Comparison of ENCODE assay signal across 8 cellular contexts in the genomic region with DNA sequence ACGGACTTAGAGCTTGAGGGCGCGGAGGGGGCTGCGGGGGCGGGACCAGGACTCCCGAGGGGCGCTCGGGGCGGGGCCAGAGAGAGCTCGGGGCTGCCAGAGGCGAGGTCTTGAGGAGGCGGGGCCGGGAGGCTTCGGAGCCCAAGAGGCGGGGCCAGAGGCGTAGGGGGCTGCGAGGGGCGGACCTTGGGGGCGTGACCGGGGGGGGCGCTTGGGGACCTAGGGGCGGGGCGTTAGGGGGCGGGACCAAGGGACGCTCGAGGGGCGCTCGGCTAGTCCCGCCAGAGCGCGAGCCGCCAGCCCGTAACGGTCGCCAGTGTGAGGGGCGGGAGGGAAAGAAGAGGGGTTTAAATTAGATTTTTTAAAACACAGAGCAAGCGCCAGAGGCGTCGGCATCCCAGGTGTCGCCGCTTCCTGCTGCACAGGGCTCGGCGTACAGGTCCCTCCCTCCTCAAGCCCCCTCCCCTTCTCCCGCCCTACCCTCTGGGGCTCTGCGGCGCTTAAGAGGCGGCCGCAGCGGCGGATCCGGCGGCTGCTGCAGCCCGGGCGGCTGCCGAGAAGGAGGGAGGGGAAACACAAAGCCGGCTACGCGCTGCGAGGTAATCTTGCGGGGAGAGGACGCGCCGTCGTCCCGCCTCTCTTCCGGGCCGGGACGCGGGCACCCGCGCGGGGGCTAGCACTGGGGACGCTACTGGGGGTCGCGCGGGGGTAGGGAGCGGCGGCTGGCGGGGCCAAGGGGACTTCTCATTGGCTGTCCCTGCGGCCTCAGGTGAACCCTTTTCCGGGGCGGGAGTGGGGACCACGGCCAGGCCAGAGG. TPM values are rescaled to one million over a fixed set of nuclear protein-coding genes. Genes with fewer than 3 reads are reported as not detected.
DNase-seq lines count a peak whose midpoint lies in the region; ATAC-seq and TF ChIP-seq lines count a peak whose summit lies in the region.

Gene ADD3 (plus strand): TSS at position 284 of the 817 bp plus-strand sequence. CDS start 92,670 bp downstream, outside the sequence.

- no peaks in the 10 kb centered on the region for H3K27me3 Mint-ChIP-seq in endodermal cell (ENCODE audit: insufficient read depth)

- H3K9me3 ChIP-seq in NT2/D1 (ENCODE audit: insufficient read depth, low read length): no peaks in the 10 kb centered on the region
- H3K9me3 ChIP-seq in endodermal cell (ENCODE audit: control insufficient read depth, low read length): no peaks in the 10 kb centered on the region
- H3K9me3 ChIP-seq in mesodermal cell (ENCODE audit: control insufficient read depth, low read length): no peaks in the 10 kb centered on the region

- no peaks in the 10 kb centered on the region for H3K36me3 Mint-ChIP-seq in endodermal cell (ENCODE audit: low read depth)

- H3K36me3 ChIP-seq in NT2/D1 (ENCODE audit: insufficient read depth, insufficient read length, low read length): no peaks in the 10 kb centered on the region
- H3K36me3 ChIP-seq in endodermal cell (ENCODE audit: control insufficient read depth, insufficient read depth, low read length): no peaks in the 10 kb centered on the region
- peaks cover 1% of the 10 kb centered on the region for H3K36me3 ChIP-seq in mesodermal cell (ENCODE audit: control insufficient read depth, insufficient read depth, low read length)

- H3K27me3 ChIP-seq in HL-60 (ENCODE audit: insufficient read depth, poor library complexity, severe bottlenecking) (no peaks in the 10 kb centered on the region), NT2/D1 (ENCODE audit: insufficient read depth, insufficient read length) (peaks cover 15% of the 10 kb centered on the region), endodermal cell (ENCODE audit: control insufficient read depth, insufficient read depth, low read length, poor library complexity, severe bottlenecking) (peaks cover 4% of the 10 kb centered on the region)

- H3K9ac ChIP-seq in NT2/D1 (ENCODE audit: insufficient read length, low read depth): peak within 1 kb of the TSS; percentile 85
- H3K9ac ChIP-seq in endodermal cell (ENCODE audit: extremely low read depth, low read length, poor library complexity, severe bottlenecking): peak within 1 kb of the TSS; percentile 67

- H3K4me1 ChIP-seq in NT2/D1 (ENCODE audit: insufficient read depth, insufficient read length) (peaks cover 4% of the 10 kb centered on the region), endodermal cell (ENCODE audit: control insufficient read depth, insufficient read depth, low read length) (peaks cover 21% of the 10 kb centered on the region), mesodermal cell (ENCODE audit: control insufficient read depth, insufficient read depth, low read length, poor library complexity, severe bottlenecking) (peaks cover 20% of the 10 kb centered on the region)

- 0% methylated on average over 83 of the region's 83 CpGs; no CpG with 5 or more reads in 1 of the 2 experiments for WGBS in endodermal cell (ENCODE audit: insufficient coverage in 1 of 2, insufficient read length in 1 of 2), 2 experiments
- 0 to 1% methylated on average over 33 to 36 of the region's 83 CpGs for WGBS in mesodermal cell (ENCODE audit: insufficient coverage in 2 of 2), 2 experiments

- peak within 1 kb of the TSS; percentile 71 for H3K27ac ChIP-seq in HL-60 (replicated peaks)
- peak within 1 kb of the TSS; percentile 85 for H3K27ac ChIP-seq in endodermal cell (ENCODE audit: low read depth, low read length)
- H3K27ac ChIP-seq in mesodermal cell (ENCODE audit: low read depth, low read length, severe bottlenecking): peak within 1 kb of the TSS; percentile 97

- H3K9me3 Mint-ChIP-seq in endodermal cell: no peaks in the 10 kb centered on the region

- TF ChIP-seq CTCF in HL-60 (IDR thresholded peaks at IDR 0.05; ENCODE audit: insufficient read depth, low read length) (no peak), endodermal cell (conservative IDR thresholded peaks at IDR 0.05) (no peak)

- peaks cover 47% of the 10 kb centered on the region for H3K4me1 Mint-ChIP-seq in endodermal cell

- peak; percentile 71 for DNase-seq in CMK (ENCODE audit: low read depth)
- DNase-seq in HL-60 (ENCODE audit: low read depth in 1 of 2, low spot score in 1 of 2): peak; percentile 69 to 75
- DNase-seq in NT2/D1 (ENCODE audit: low read depth, low spot score): peak; percentile 90
- DNase-seq in activated CD8-positive, alpha-beta memory T cell treated with anti-CD3 and anti-CD28 coated beads, Interleukin-2, amount 50 U/mL, for 24 hours (ENCODE audit: extremely low read depth): peak; percentile 74
- peak; percentile 98 for DNase-seq in endodermal cell
- peak; percentile 85 to 87 for DNase-seq in stimulated activated CD8-positive, alpha-beta memory T cell treated with anti-CD3 and anti-CD28 coated beads, Interleukin-15, amount 100 ng/mL, for 4 hours (ENCODE audit: low read depth in 2 of 2)

- no peak within 1 kb of the TSS for H3K4me3 Mint-ChIP-seq in endodermal cell

- ATAC-seq in GM19455 (IDR thresholded peaks at IDR 0.05; ENCODE audit: unreplicated experiment): peak; percentile 67

- H3K27ac Mint-ChIP-seq in endodermal cell: peak within 1 kb of the TSS; percentile 83

- H3K4me3 ChIP-seq in HL-60 (replicated peaks; ENCODE audit: insufficient read depth, low read length): peak within 1 kb of the TSS; percentile 97
- H3K4me3 ChIP-seq in NT2/D1 (ENCODE audit: insufficient read length, low read depth): peak within 1 kb of the TSS; percentile 73
- H3K4me3 ChIP-seq in endodermal cell (ENCODE audit: low read length): peak within 1 kb of the TSS; percentile 87
- peak within 1 kb of the TSS; percentile 91 for H3K4me3 ChIP-seq in mesodermal cell (ENCODE audit: extremely low read depth, insufficient read depth, low read length, poor library complexity, severe bottlenecking)

RNA-seq across cellular contexts. Expression of gene ADD3, which starts in this region (rescaled TPM):
- total RNA-seq in endodermal cell: 100 to 1,000 TPM; 183 to 241 TPM
- 105 TPM for polyA plus RNA-seq in endodermal cell (2013, experiment 1 of 2)
- polyA plus RNA-seq in endodermal cell (2013, experiment 2 of 2): 104 TPM
- 124 TPM for polyA plus RNA-seq in mesodermal cell (2013, experiment 1 of 2)
- 155 TPM for polyA plus RNA-seq in mesodermal cell (2013, experiment 2 of 2)

Comparison
In these comparisons a context has a peak if more than half of its experiments do, and no peak if none do; other contexts are left out.
1. Peak in every context shown above with its lines: DNase-seq, ATAC-seq, H3K4me3 ChIP-seq and H3K27ac ChIP-seq.